ENCODE assay signal across 10 cellular contexts in genomic region chr1:41599912-41600311, GRCh38.
A peak's percentile ranks its signal among the peaks of the same experiment; 100 is the strongest.
DNase-seq lines count a peak whose midpoint lies in the region; ATAC-seq and TF ChIP-seq lines count a peak whose summit lies in the region.
"Had no signal": no experiment of that assay in that cellular context is flagged by ENCODE, and none has a peak within 500 bp of the region (broad histone marks: within the 10 kb centered on the region; RNA-seq: fewer than 3 reads in every experiment).

No MANE protein-coding gene starts in this region.

- no peaks in the 10 kb centered on the region for H3K4me1 Mint-ChIP-seq in mesothelial cell of epicardium

- no peak overlapping the region for H3K27ac ChIP-seq in coronary artery

- intact Hi-C loops in left colon (cut with DNase I, micrococcal nuclease), result no loop called here

- no peak overlapping the region for H3K27ac Mint-ChIP-seq in mesothelial cell of epicardium
- H3K27ac Mint-ChIP-seq: memory B cell had no signal

- no peak overlapping the region for H3K4me3 Mint-ChIP-seq in mesothelial cell of epicardium
- H3K4me3 Mint-ChIP-seq: memory B cell had no signal

- H3K36me3 Mint-ChIP-seq in mesothelial cell of epicardium, result no peaks in the 10 kb centered on the region

- H3K9me3 Mint-ChIP-seq in mesothelial cell of epicardium, result peaks cover 20% of the 10 kb centered on the region

- H3K4me3 ChIP-seq in coronary artery, result no peak overlapping the region

- no peak for ATAC-seq in GM19467 (IDR thresholded peaks at IDR 0.05; ENCODE audit: unreplicated experiment)
- ATAC-seq in left colon, result no peak

- DNase-seq in DMS53 (lab: John Stamatoyannopoulos, UW), result peak; percentile 42
- peak; percentile 24 for DNase-seq in MV-4-11 (lab: John Stamatoyannopoulos, UW)
- DNase-seq in coronary artery (ENCODE audit: low spot score), result no peak
- no peak for DNase-seq in mesothelial cell of epicardium (ENCODE audit: low spot score in 2 of 2, unreplicated experiment in 2 of 2)
- no peak for DNase-seq in left colon
- no peak for DNase-seq in activated CD4-positive, alpha-beta T cell treated with anti-CD3 and anti-CD28 coated beads, Interleukin-2, amount 50 U/mL, for 48 hours
- no peak for DNase-seq in DMS153 (lab: John Stamatoyannopoulos, UW)
- DNase-seq: activated CD4-positive, alpha-beta T cell treated with anti-CD3 and anti-CD28 coated beads, Interleukin-2, amount 50 U/mL, for 1 hour had no signal

- H3K27me3 Mint-ChIP-seq in mesothelial cell of epicardium (ENCODE audit: low read depth), result no peaks in the 10 kb centered on the region
- H3K27me3 Mint-ChIP-seq: memory B cell had no signal

- TF ChIP-seq CTCF in coronary artery (IDR thresholded peaks at IDR 0.05) (peak; percentile 24), mesothelial cell of epicardium (IDR thresholded peaks at IDR 0.05; ENCODE audit: unreplicated experiment) (peak; percentile 40)

Comparison
In these comparisons a context has a peak if more than half of its experiments do, and no peak if none do; other contexts are left out.
1. DNase-seq: peak in DMS53 (single experiment) and MV-4-11 (single experiment); none in coronary artery (single experiment), mesothelial cell of epicardium (0 of 2), left colon (0 of 2), activated CD4-positive, alpha-beta T cell treated with anti-CD3 and anti-CD28 coated beads, Interleukin-2, amount 50 U/mL, for 48 hours (0 of 2) and DMS153 (single experiment).